ENCODE assay signal across 8 cellular contexts in the genomic region with DNA sequence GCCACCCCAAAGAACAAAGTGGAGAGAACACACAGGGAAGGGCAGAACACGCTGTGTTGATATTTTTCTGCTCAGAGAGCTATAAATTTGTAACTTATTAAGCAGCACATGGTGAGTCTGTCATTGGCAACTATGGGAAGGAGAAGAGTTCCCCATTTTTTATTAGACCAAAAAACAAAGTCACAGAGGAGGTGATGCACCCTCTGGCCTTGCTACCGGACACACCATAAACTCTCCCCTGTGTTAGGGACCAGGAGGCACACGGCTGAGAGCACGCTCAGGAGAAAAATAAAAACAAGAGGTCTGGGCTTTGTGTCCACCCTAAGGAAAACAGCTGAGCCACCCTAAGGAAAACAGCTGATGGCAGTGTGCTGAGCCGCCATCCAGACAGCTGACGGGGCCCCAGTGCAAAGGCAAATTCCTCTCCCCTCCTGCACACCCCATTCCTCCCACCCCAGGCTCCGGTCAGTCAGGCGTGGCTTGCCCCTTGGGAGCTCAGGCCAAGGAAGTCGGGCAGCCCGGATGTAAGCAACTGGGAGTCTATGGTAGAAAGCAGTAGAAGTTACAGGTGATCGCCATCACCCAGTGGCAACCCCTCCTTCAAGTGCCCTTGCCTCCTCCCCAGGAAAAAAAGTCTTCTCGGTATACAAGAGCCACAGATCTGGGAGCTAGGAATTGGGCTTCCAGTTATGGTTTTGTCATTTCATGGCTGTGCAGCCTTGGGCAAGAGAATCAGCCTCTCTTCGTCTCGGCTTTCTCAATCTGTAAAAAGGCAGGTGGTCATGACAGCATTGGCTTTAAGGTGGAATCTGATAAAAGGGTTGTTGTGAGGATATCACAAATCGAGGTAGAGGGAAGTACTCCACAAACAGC. TPM values are rescaled to one million over a fixed set of nuclear protein-coding genes. Genes with fewer than 3 reads are reported as not detected.
DNase-seq lines count a peak whose midpoint lies in the region; ATAC-seq and TF ChIP-seq lines count a peak whose summit lies in the region.

No MANE protein-coding gene starts in this region.

- H3K79me2 ChIP-seq in PC-3 (ENCODE audit: low read length), result peaks cover 74% of the 10 kb centered on the region

- no peak overlapping the region for H2AFZ ChIP-seq in PC-3 (ENCODE audit: low read length)

- H3K9me3 ChIP-seq in PC-3 (ENCODE audit: low read length), result no peaks in the 10 kb centered on the region
- no peaks in the 10 kb centered on the region for H3K9me3 ChIP-seq in endocrine pancreas (ENCODE audit: control insufficient read depth, low read length)

- POLR2A ChIA-PET in PC-3 (lab: Charles Lee; ENCODE audit: unreplicated experiment), result interaction anchor here (0.5 to 3.3 kb wide), 18 partner anchors 14 to 1320 kb away, joined by 3 to 52 read pairs (median 8); partner anchors contain the start of genes RNU4-1, RNU4-2 and RPLP0
- POLR2A ChIA-PET in naive thymus-derived CD8-positive, alpha-beta T cell (lab: Charles Lee), result interaction anchor here (0.5 to 9.3 kb wide), 6 partner anchors 13 to 61 kb away, joined by 6 to 211 read pairs (median 90); partner anchors contain the start of genes RNU4-1, RNU4-2 and RPLP0

- peaks cover 30 to 71% (median 65%) of the 10 kb centered on the region in 4 donors for H3K4me1 Mint-ChIP-seq in naive thymus-derived CD8-positive, alpha-beta T cell

- in situ Hi-C loops in ACHN (cut with HindIII; ENCODE audit: low pct_ligation_motif_present, low pct_unique_long_range_greater_than_20kb, low sequenced_read_pairs), result loop anchor here (10.0 kb wide), 1 partner anchor 58 kb away; the partner anchor contains the start of gene RPLP0

- no peaks in the 10 kb centered on the region for H3K9me3 Mint-ChIP-seq in naive thymus-derived CD8-positive, alpha-beta T cell

- peak overlapping the region; percentile 91 for H3K4me3 ChIP-seq in PC-3 (ENCODE audit: low read length)
- peak overlapping the region; percentile 60 for H3K4me3 ChIP-seq in endocrine pancreas (ENCODE audit: control insufficient read depth, insufficient read depth, low read length)

- ATAC-seq in PC-3 (peak; percentile 4), GM21529 (IDR thresholded peaks at IDR 0.05; ENCODE audit: unreplicated experiment) (no peak), GM21825 (IDR thresholded peaks at IDR 0.05; ENCODE audit: unreplicated experiment) (no peak)
- ATAC-seq in naive thymus-derived CD8-positive, alpha-beta T cell, result peak in 1 of 2 donors; percentile 5

- H3K4me1 ChIP-seq in PC-3 (ENCODE audit: insufficient read depth, low read length) (peaks cover 52% of the 10 kb centered on the region), endocrine pancreas (ENCODE audit: control insufficient read depth, insufficient read depth, low read length) (no peaks in the 10 kb centered on the region)

- H3K27ac ChIP-seq in PC-3 (ENCODE audit: low read length), result peak overlapping the region; percentile 91

- H3K4me2 ChIP-seq in PC-3 (ENCODE audit: low read length), result peak overlapping the region; percentile 96

- no peaks in the 10 kb centered on the region for H3K9me2 ChIP-seq in PC-3 (replicated peaks; ENCODE audit: low read length)

- H3K27me3 ChIP-seq in PC-3 (ENCODE audit: low read length) (no peaks in the 10 kb centered on the region), endocrine pancreas (ENCODE audit: control insufficient read depth, insufficient read depth, low read length) (no peaks in the 10 kb centered on the region)

- H3K4me3 Mint-ChIP-seq in naive thymus-derived CD8-positive, alpha-beta T cell, result peak overlapping the region; percentile 88 to 96 (median 94)

- H3K9ac ChIP-seq in PC-3 (ENCODE audit: low read length), result peak overlapping the region; percentile 94
- no peak overlapping the region for H3K9ac ChIP-seq in endocrine pancreas (ENCODE audit: control insufficient read depth, insufficient read depth, low read length)

- TF ChIP-seq CTCF in PC-3 (conservative IDR thresholded peaks at IDR 0.05; ENCODE audit: low read depth, low read length), result no peak

- CTCF ChIA-PET in PC-3 (lab: Charles Lee), result interaction anchor here (0.7 to 6.5 kb wide), 5 partner anchors 25 to 62 kb away, joined by 3 to 142 read pairs (median 6); partner anchors contain the start of gene RPLP0

- H3K27ac Mint-ChIP-seq in naive thymus-derived CD8-positive, alpha-beta T cell, result peak overlapping the region; percentile 79 to 95 (median 92)

- peaks cover 0 to 2% (median 0%) of the 10 kb centered on the region in 5 donors for H3K27me3 Mint-ChIP-seq in naive thymus-derived CD8-positive, alpha-beta T cell

- peak; percentile 46 for DNase-seq in ACHN
- peak; percentile 31 for DNase-seq in PC-3
- no peak for DNase-seq in naive thymus-derived CD8-positive, alpha-beta T cell
- no peak for DNase-seq in SHP77 (lab: John Stamatoyannopoulos, UW)
- no peak for DNase-seq in NK-92 treated with Interleukin-12 subunit alpha and Interleukin-12 subunit beta, amount 100 ng/mL, for 24 hours (lab: John Stamatoyannopoulos, UW)

- peaks cover 17% of the 10 kb centered on the region for H4K20me1 ChIP-seq in PC-3 (ENCODE audit: low read length)

- BruUV-seq in PC-3 (replicated peaks; lab: Mats Ljungman, UMichigan), result TSS peak; percentile 80

- peaks cover 17% of the 10 kb centered on the region for H3F3A ChIP-seq in PC-3 (ENCODE audit: low read length, unreplicated experiment)

- H3K36me3 ChIP-seq in PC-3 (ENCODE audit: low read depth, low read length), result peaks cover 36% of the 10 kb centered on the region
- no peaks in the 10 kb centered on the region for H3K36me3 ChIP-seq in endocrine pancreas (ENCODE audit: control insufficient read depth, insufficient read depth, low read length)

- H3K36me3 Mint-ChIP-seq in naive thymus-derived CD8-positive, alpha-beta T cell, result peaks cover 0 to 10% (median 0%) of the 10 kb centered on the region in 3 donors

- intact Hi-C loops in PC-3 (cut with micrococcal nuclease), result loop anchor here (1.0 kb wide), 2 partner anchors 32 to 62 kb away; partner anchors contain the start of gene RPLP0

RNA-seq across cellular contexts. Expression of gene PXN, which starts 2.4 kb away (rescaled TPM):
- total RNA-seq in PC-3 (2014; rRNA removed), result 313 and 413 TPM in 2 replicates
- 10 to 100 TPM; 93.9 to 96.6 TPM for total RNA-seq in naive thymus-derived CD8-positive, alpha-beta T cell
- 10 to 100 TPM; 64.3 to 95.6 (median 80.4) TPM for polyA plus RNA-seq in naive thymus-derived CD8-positive, alpha-beta T cell

RNA-seq across cellular contexts. Expression of gene RNU4-2, which starts 28.6 kb away (rescaled TPM):
- total RNA-seq in PC-3 (2014; rRNA removed), result under 0.01 TPM in 2 replicates
- total RNA-seq in naive thymus-derived CD8-positive, alpha-beta T cell, result 1,000 to 10,000 TPM; 4,355 to 8,006 TPM
- 10 to 100 TPM in 1 of 3 donors, not detected in 2; 79.6 TPM for polyA plus RNA-seq in naive thymus-derived CD8-positive, alpha-beta T cell

RNA-seq across cellular contexts. Expression of gene RNU4-1, which starts 29.9 kb away (rescaled TPM):
- under 0.01 TPM in 2 replicates for total RNA-seq in PC-3 (2014; rRNA removed)
- total RNA-seq in naive thymus-derived CD8-positive, alpha-beta T cell, result 100 to 1,000 TPM; 519 to 934 TPM
- polyA plus RNA-seq in naive thymus-derived CD8-positive, alpha-beta T cell, result not detected

RNA-seq across cellular contexts. Expression of gene SIRT4, which starts 39.0 kb away (rescaled TPM):
- total RNA-seq in PC-3 (2014; rRNA removed), result 0.98 and 1.9 TPM in 2 replicates
- 1 to 10 TPM; 2.4 to 4.1 TPM for total RNA-seq in naive thymus-derived CD8-positive, alpha-beta T cell
- 1 to 10 TPM; 1.9 to 3.2 (median 2.2) TPM for polyA plus RNA-seq in naive thymus-derived CD8-positive, alpha-beta T cell

Comparison
In these comparisons a context has a peak if more than half of its experiments do, and no peak if none do; other contexts are left out.
1. DNase-seq: peak in ACHN (single experiment) and PC-3 (single experiment); none in naive thymus-derived CD8-positive, alpha-beta T cell (0 of 10), SHP77 (0 of 2) and NK-92 treated with Interleukin-12 subunit alpha and Interleukin-12 subunit beta, amount 100 ng/mL, for 24 hours (single experiment).
2. RNA of gene RNU4-2, which starts 28.6 kb away (total RNA-seq): 4,355 to 8,006 TPM in naive thymus-derived CD8-positive, alpha-beta T cell; under 0.01 TPM in PC-3; every median in the first group is over 1,000 times any median in the second.
3. RNA of gene RNU4-1, which starts 29.9 kb away (total RNA-seq): 519 to 934 TPM in naive thymus-derived CD8-positive, alpha-beta T cell; under 0.01 TPM in PC-3; every median in the first group is over 100 times any median in the second.